In genomic region chr13:98707309-98707999, GRCh38 we compare ENCODE assay signal across 20 cellular contexts. TPM values are rescaled to one million over a fixed set of nuclear protein-coding genes. Genes with fewer than 3 reads are reported as not detected.
A peak's percentile ranks its signal among the peaks of the same experiment; 100 is the strongest.
DNase-seq lines count a peak whose midpoint lies in the region; ATAC-seq and TF ChIP-seq lines count a peak whose summit lies in the region.
"Had no signal": no experiment of that assay in that cellular context is flagged by ENCODE, and none has a peak within 500 bp of the region (broad histone marks: within the 10 kb centered on the region; RNA-seq: fewer than 3 reads in every experiment).

No MANE protein-coding gene starts in this region.

- CTCF ChIA-PET in activated CD8-positive, alpha-beta memory T cell treated with anti-CD3 and anti-CD28 coated beads, Interleukin-2, amount 10 ng/mL, durations not matched to agents 7 days and 5 days (lab: Charles Lee), result no interaction called here

- no peaks in the 10 kb centered on the region for H3K4me1 ChIP-seq in prostate gland (replicated peaks)
- H3K4me1 ChIP-seq: gastrocnemius medialis, sigmoid colon, upper lobe of left lung had no signal

- H3K4me3 ChIP-seq in prostate gland (no peak overlapping the region), lower leg skin (ENCODE audit: low read depth, poor library complexity, severe bottlenecking) (no peak overlapping the region)
- H3K4me3 ChIP-seq: BLaER1 treated with 17β-estradiol and CSF1 and Interleukin-3, amounts not matched to agents 10 nM and 100 nM; gastrocnemius medialis; sigmoid colon; upper lobe of left lung had no signal

- no peak for DNase-seq in activated CD8-positive, alpha-beta memory T cell treated with anti-CD3 and anti-CD28 coated beads, Interleukin-2, amount 10 ng/mL, durations not matched to agents 7 days and 5 days
- no peak for DNase-seq in prostate gland (ENCODE audit: low spot score)
- DNase-seq in epidermal melanocyte (ENCODE audit: insufficient read length, low spot score), result no peak
- DNase-seq in lower leg skin (ENCODE audit: low spot score in 2 of 2), result no peak
- DNase-seq: activated CD4-positive, alpha-beta memory T cell treated with anti-CD3 and anti-CD28 coated beads for 36 hours; cerebellar nuclear complex; gastrocnemius medialis; immature natural killer cell; NCI-H1092; SIG-M5; sigmoid colon; stimulated activated CD4-positive, alpha-beta T cell treated with anti-CD3 and anti-CD28 coated beads, Interleukin-2, amount 100 ng/mL, for 48 hours; upper lobe of left lung had no signal

- peaks cover 39% of the 10 kb centered on the region for H3K27me3 Mint-ChIP-seq in activated CD8-positive, alpha-beta memory T cell treated with anti-CD3 and anti-CD28 coated beads, Interleukin-2, amount 10 ng/mL, durations not matched to agents 7 days and 5 days

- no peak overlapping the region for H3K4me3 Mint-ChIP-seq in activated CD8-positive, alpha-beta memory T cell treated with anti-CD3 and anti-CD28 coated beads, Interleukin-2, amount 10 ng/mL, durations not matched to agents 7 days and 5 days
- H3K4me3 Mint-ChIP-seq: activated CD4-positive, alpha-beta memory T cell treated with anti-CD3 and anti-CD28 coated beads for 36 hours; IgD-negative memory B cell; immature natural killer cell had no signal

- no peak overlapping the region for H3K27ac ChIP-seq in prostate gland
- H3K27ac ChIP-seq: BLaER1 treated with 17β-estradiol and CSF1 and Interleukin-3, amounts not matched to agents 10 nM and 100 nM; gastrocnemius medialis; sigmoid colon; upper lobe of left lung had no signal

- peak; percentile 73 for ATAC-seq in GM19351 (IDR thresholded peaks at IDR 0.05; ENCODE audit: unreplicated experiment)
- ATAC-seq in GM21786 (IDR thresholded peaks at IDR 0.05; ENCODE audit: unreplicated experiment), result peak; percentile 69
- ATAC-seq in HG03378 (IDR thresholded peaks at IDR 0.05; ENCODE audit: unreplicated experiment), result peak; percentile 53
- ATAC-seq in activated CD8-positive, alpha-beta memory T cell treated with anti-CD3 and anti-CD28 coated beads, Interleukin-2, amount 10 ng/mL, durations not matched to agents 7 days and 5 days, result no peak
- ATAC-seq: gastrocnemius medialis had no signal

- WGBS in prostate gland, result 91% methylated on average over 7 of the region's 7 CpGs
- WGBS in lower leg skin, 2 donors, result 95 to 98% methylated on average over 7 of the region's 7 CpGs

- no peaks in the 10 kb centered on the region for H3K4me1 Mint-ChIP-seq in activated CD8-positive, alpha-beta memory T cell treated with anti-CD3 and anti-CD28 coated beads, Interleukin-2, amount 10 ng/mL, durations not matched to agents 7 days and 5 days
- H3K4me1 Mint-ChIP-seq: immature natural killer cell had no signal

- TF ChIP-seq CTCF in prostate gland (IDR thresholded peaks at IDR 0.05) (no peak), lower leg skin (IDR thresholded peaks at IDR 0.05) (no peak)

- no peaks in the 10 kb centered on the region for H3K27me3 ChIP-seq in prostate gland (replicated peaks; ENCODE audit: insufficient read depth)
- H3K27me3 ChIP-seq: BLaER1 treated with 17β-estradiol and CSF1 and Interleukin-3, amounts not matched to agents 10 nM and 100 nM; gastrocnemius medialis; sigmoid colon; upper lobe of left lung had no signal

- H3K36me3 Mint-ChIP-seq in activated CD8-positive, alpha-beta memory T cell treated with anti-CD3 and anti-CD28 coated beads, Interleukin-2, amount 10 ng/mL, durations not matched to agents 7 days and 5 days, result no peaks in the 10 kb centered on the region
- H3K36me3 Mint-ChIP-seq: activated CD4-positive, alpha-beta memory T cell treated with anti-CD3 and anti-CD28 coated beads for 36 hours; immature natural killer cell had no signal

- no peaks in the 10 kb centered on the region for H3K9me3 ChIP-seq in prostate gland
- H3K9me3 ChIP-seq: gastrocnemius medialis, sigmoid colon, upper lobe of left lung had no signal

- intact Hi-C loops in prostate gland (cut with DNase I) (no loop called here), lower leg skin (cut with DNase I; ENCODE audit: low total_unique reads) (no loop called here)

- H3K9me3 Mint-ChIP-seq in activated CD8-positive, alpha-beta memory T cell treated with anti-CD3 and anti-CD28 coated beads, Interleukin-2, amount 10 ng/mL, durations not matched to agents 7 days and 5 days (ENCODE audit: low read depth), result no peaks in the 10 kb centered on the region
- H3K9me3 Mint-ChIP-seq: activated CD4-positive, alpha-beta memory T cell treated with anti-CD3 and anti-CD28 coated beads for 36 hours had no signal

- no peak overlapping the region for H3K27ac Mint-ChIP-seq in activated CD8-positive, alpha-beta memory T cell treated with anti-CD3 and anti-CD28 coated beads, Interleukin-2, amount 10 ng/mL, durations not matched to agents 7 days and 5 days
- H3K27ac Mint-ChIP-seq: activated CD4-positive, alpha-beta memory T cell treated with anti-CD3 and anti-CD28 coated beads for 36 hours; IgD-negative memory B cell; immature natural killer cell had no signal

- no peaks in the 10 kb centered on the region for H3K36me3 ChIP-seq in prostate gland
- H3K36me3 ChIP-seq: BLaER1 treated with 17β-estradiol and CSF1 and Interleukin-3, amounts not matched to agents 10 nM and 100 nM; gastrocnemius medialis; sigmoid colon; upper lobe of left lung had no signal

- TF ChIP-seq POLR2A in prostate gland (IDR thresholded peaks at IDR 0.05) (no peak), lower leg skin (IDR thresholded peaks at IDR 0.05) (no peak)

RNA-seq across cellular contexts. Expression of gene SLC15A1, which starts 45.0 kb away (rescaled TPM):
- total RNA-seq in activated CD8-positive, alpha-beta memory T cell treated with anti-CD3 and anti-CD28 coated beads, Interleukin-2, amount 10 ng/mL, durations not matched to agents 7 days and 5 days, result not detected
- total RNA-seq in prostate gland (1 to 10 TPM in 1 of 2 donors, under 1 TPM in 1; 0.34 to 1.3 TPM), lower leg skin (10 to 100 TPM; 31.0 to 70.9 (median 40.1) TPM)
- total RNA-seq: activated CD4-positive, alpha-beta memory T cell treated with anti-CD3 and anti-CD28 coated beads for 36 hours; Daoy; endothelial cell of umbilical vein; gastrocnemius medialis had no signal

Comparison
In these comparisons a context has a peak if more than half of its experiments do, and no peak if none do; other contexts are left out.
1. RNA of gene SLC15A1, which starts 45.0 kb away (total RNA-seq): 31.0 to 70.9 TPM in lower leg skin; 0.34 to 1.3 TPM in prostate gland and not detected in activated CD8-positive, alpha-beta memory T cell treated with anti-CD3 and anti-CD28 coated beads, Interleukin-2, amount 10 ng/mL, durations not matched to agents 7 days and 5 days; every median in the first group is over 10 times any median in the second.